In the genomic region with DNA sequence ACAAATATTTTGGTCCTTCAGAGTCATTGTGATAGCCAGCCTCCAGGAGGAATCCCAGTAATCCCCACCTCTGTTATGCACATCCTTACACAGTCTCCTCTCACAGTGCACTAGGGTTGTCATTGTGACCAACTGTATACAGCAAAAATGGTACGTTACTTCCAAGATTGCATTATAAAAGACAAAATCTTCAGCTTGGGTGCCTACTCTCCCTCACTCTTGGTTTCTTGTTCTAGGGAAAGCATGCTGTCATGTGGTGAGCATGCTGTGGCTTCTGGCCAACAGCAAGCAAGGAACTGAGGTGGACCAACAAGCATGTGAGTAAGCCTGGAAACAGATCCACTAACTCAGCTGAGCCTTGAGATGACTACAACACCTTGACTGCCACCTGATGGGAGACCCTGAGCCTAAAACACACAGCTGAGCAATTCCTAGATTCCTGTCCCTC, we compare ENCODE assay signal across 8 cellular contexts.
DNase-seq lines count a peak whose midpoint lies in the region; ATAC-seq and TF ChIP-seq lines count a peak whose summit lies in the region.

No MANE protein-coding gene starts in this region.

- H3K4me2 ChIP-seq in osteoblast (ENCODE audit: insufficient read depth, low read length) = peak overlapping the region; percentile 34

- peaks cover 94% of the 10 kb centered on the region for H3K79me2 ChIP-seq in osteoblast (ENCODE audit: insufficient read depth, low read length)

- TF ChIP-seq CTCF in osteoblast (IDR thresholded peaks at IDR 0.05; ENCODE audit: extremely low read depth, low read depth, low read length) = no peak

- H4K20me1 ChIP-seq in osteoblast (ENCODE audit: insufficient read depth, low read length) = peaks cover 36% of the 10 kb centered on the region

- H3K4me3 ChIP-seq in osteoblast (ENCODE audit: insufficient read depth, low read length) = no peak overlapping the region

- no peaks in the 10 kb centered on the region for H3K9me3 ChIP-seq in osteoblast (ENCODE audit: low read depth, low read length)

- H3K27me3 ChIP-seq in osteoblast (ENCODE audit: insufficient read depth, low read length) = no peaks in the 10 kb centered on the region

- H2AFZ ChIP-seq in osteoblast (ENCODE audit: low read length) = no peak overlapping the region

- H3K27ac ChIP-seq in epithelial cell of prostate (no peak overlapping the region), osteoblast (ENCODE audit: low read depth, low read length) (peak overlapping the region; percentile 31)

- peaks cover 53% of the 10 kb centered on the region for H3K4me1 ChIP-seq in osteoblast (ENCODE audit: insufficient read depth, low read length)

- H3K36me3 ChIP-seq in osteoblast (ENCODE audit: insufficient read depth, low read length) = no peaks in the 10 kb centered on the region

- DNase-seq in M059J (ENCODE audit: low read depth) (peak; percentile 90), epithelial cell of prostate (ENCODE audit: low read depth, low spot score) (peak; percentile 71), osteoblast (ENCODE audit: insufficient read length, low spot score, missing footprints) (peak; percentile 48), T-helper 9 cell (no peak), erythroblast (lab: John Stamatoyannopoulos, UW) (no peak), GM19240 (ENCODE audit: insufficient read length, low spot score) (no peak)

- ATAC-seq in GM18511 (IDR thresholded peaks at IDR 0.05; ENCODE audit: unreplicated experiment) (peak; percentile 64), HG03175 (IDR thresholded peaks at IDR 0.05; ENCODE audit: unreplicated experiment) (no peak)

- no peak for TF ChIP-seq POLR2A in erythroblast (IDR thresholded peaks at IDR 0.05; ENCODE audit: low read length)

Comparison
In these comparisons a context has a peak if more than half of its experiments do, and no peak if none do; other contexts are left out.
1. DNase-seq: peak in M059J (single experiment), epithelial cell of prostate (single experiment) and osteoblast (single experiment); none in T-helper 9 cell (single experiment), erythroblast (0 of 2) and GM19240 (single experiment).